9 cellular contexts compared by ENCODE assay signal in the genomic region with DNA sequence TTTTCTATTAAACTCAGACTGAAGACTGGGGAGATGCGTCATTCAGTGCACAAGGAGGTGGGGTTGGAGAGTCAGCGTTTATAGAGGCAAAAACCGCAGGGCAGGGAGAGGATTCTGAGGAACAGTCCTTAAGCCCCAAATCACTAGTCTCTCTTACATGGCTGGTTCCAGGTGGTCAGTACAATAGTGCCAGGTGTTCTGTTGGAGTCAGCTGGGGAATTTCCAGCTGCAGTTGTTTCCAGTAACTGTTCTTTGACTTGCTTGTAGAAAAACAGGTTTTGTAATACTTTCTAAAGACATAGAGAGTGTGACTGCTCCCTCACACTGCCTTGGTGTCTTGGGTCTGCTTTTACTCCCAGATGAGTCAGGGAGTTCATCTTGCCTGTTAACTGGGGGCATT.
A peak's percentile ranks its signal among the peaks of the same experiment; 100 is the strongest.
DNase-seq lines count a peak whose midpoint lies in the region; ATAC-seq and TF ChIP-seq lines count a peak whose summit lies in the region.
"Had no signal": no experiment of that assay in that cellular context is flagged by ENCODE, and none has a peak within 500 bp of the region (broad histone marks: within the 10 kb centered on the region; RNA-seq: fewer than 3 reads in every experiment).

No MANE protein-coding gene starts in this region.

- no peaks in the 10 kb centered on the region for H3K36me3 Mint-ChIP-seq in activated naive CD8-positive, alpha-beta T cell treated with anti-CD3 and anti-CD28 coated beads, Interleukin-2, amount 50 U/mL, for 24 hours (ENCODE audit: low read depth)
- no peaks in the 10 kb centered on the region for H3K36me3 Mint-ChIP-seq in activated T-helper 2 cell treated with anti-CD3 and anti-CD28 coated beads, Interferon-gamma antibody, Interleukin-2, Interleukin-4, amounts not matched to agents 10 μg/mL and 5 μg/mL and 100 μg/mL, durations not matched to agents 14 hours and 24 hours and 36 hours (ENCODE audit: low read depth)

- peak overlapping the region; percentile 46 for H2AFZ ChIP-seq in PC-3 (ENCODE audit: low read length)

- H3K4me1 Mint-ChIP-seq in activated naive CD8-positive, alpha-beta T cell treated with anti-CD3 and anti-CD28 coated beads, Interleukin-2, amount 50 U/mL, for 24 hours: no peaks in the 10 kb centered on the region
- no peaks in the 10 kb centered on the region for H3K4me1 Mint-ChIP-seq in activated T-helper 2 cell treated with anti-CD3 and anti-CD28 coated beads, Interferon-gamma antibody, Interleukin-2, Interleukin-4, amounts not matched to agents 10 μg/mL and 5 μg/mL and 100 μg/mL, durations not matched to agents 14 hours and 24 hours and 36 hours (ENCODE audit: low read depth)

- no TSS peak for BruUV-seq in PC-3 (replicated peaks; lab: Mats Ljungman, UMichigan)

- DNase-seq in DMS53 (lab: John Stamatoyannopoulos, UW) (peak; percentile 93), PC-3 (peak; percentile 82), foreskin keratinocyte (peak; percentile 98 to 99), HK-2 (ENCODE audit: unreplicated experiment) (no peak)
- DNase-seq in activated naive CD8-positive, alpha-beta T cell treated with anti-CD3 and anti-CD28 coated beads, Interleukin-2, amount 50 U/mL, for 24 hours: no peak
- DNase-seq in activated T-helper 2 cell treated with anti-CD3 and anti-CD28 coated beads, Interferon-gamma antibody, Interleukin-2, Interleukin-4, amounts not matched to agents 10 μg/mL and 5 μg/mL and 100 μg/mL, durations not matched to agents 14 hours and 24 hours and 36 hours (ENCODE audit: low spot score): no peak
- DNase-seq: NCI-H2171 treated with DMSO at 0.1 percent for 48 hours had no signal

- CTCF ChIA-PET in PC-3 (lab: Charles Lee): interaction anchor here (1.4 kb wide), 1 partner anchor 9 kb away, joined by 3 read pairs; no protein-coding TSS in a partner anchor

- H3K4me1 ChIP-seq in PC-3 (ENCODE audit: insufficient read depth, low read length) (peaks cover 23% of the 10 kb centered on the region), foreskin keratinocyte (peaks cover 36% of the 10 kb centered on the region)

- no peaks in the 10 kb centered on the region for H4K20me1 ChIP-seq in PC-3 (ENCODE audit: low read length)

- peak; percentile 72 for ATAC-seq in HG02852 (IDR thresholded peaks at IDR 0.05; ENCODE audit: unreplicated experiment)
- ATAC-seq in PC-3: peak; percentile 98
- ATAC-seq in foreskin keratinocyte: peak; percentile 98
- ATAC-seq in GM18861 (IDR thresholded peaks at IDR 0.05; ENCODE audit: unreplicated experiment): no peak
- ATAC-seq in activated naive CD8-positive, alpha-beta T cell treated with anti-CD3 and anti-CD28 coated beads, Interleukin-2, amount 50 U/mL, for 24 hours: no peak

- H3K27ac ChIP-seq in PC-3 (ENCODE audit: low read length) (peak overlapping the region; percentile 83), foreskin keratinocyte (peak overlapping the region; percentile 96)

- no peaks in the 10 kb centered on the region for H3K9me3 Mint-ChIP-seq in activated naive CD8-positive, alpha-beta T cell treated with anti-CD3 and anti-CD28 coated beads, Interleukin-2, amount 50 U/mL, for 24 hours
- H3K9me3 Mint-ChIP-seq in activated T-helper 2 cell treated with anti-CD3 and anti-CD28 coated beads, Interferon-gamma antibody, Interleukin-2, Interleukin-4, amounts not matched to agents 10 μg/mL and 5 μg/mL and 100 μg/mL, durations not matched to agents 14 hours and 24 hours and 36 hours: no peaks in the 10 kb centered on the region

- H3K27me3 ChIP-seq in PC-3 (ENCODE audit: low read length): no peaks in the 10 kb centered on the region
- H3K27me3 ChIP-seq in foreskin keratinocyte: no peaks in the 10 kb centered on the region

- no peaks in the 10 kb centered on the region for H3K9me3 ChIP-seq in PC-3 (ENCODE audit: low read length)

- POLR2A ChIA-PET in PC-3 (lab: Charles Lee; ENCODE audit: unreplicated experiment): interaction anchor here (0.6 kb wide), 1 partner anchor 1019 kb away, joined by 4 read pairs; no protein-coding TSS in a partner anchor

- H3K4me2 ChIP-seq in PC-3 (ENCODE audit: low read length): peak overlapping the region; percentile 74

- H3K27me3 Mint-ChIP-seq in activated naive CD8-positive, alpha-beta T cell treated with anti-CD3 and anti-CD28 coated beads, Interleukin-2, amount 50 U/mL, for 24 hours: no peaks in the 10 kb centered on the region
- peaks cover 2% of the 10 kb centered on the region for H3K27me3 Mint-ChIP-seq in activated T-helper 2 cell treated with anti-CD3 and anti-CD28 coated beads, Interferon-gamma antibody, Interleukin-2, Interleukin-4, amounts not matched to agents 10 μg/mL and 5 μg/mL and 100 μg/mL, durations not matched to agents 14 hours and 24 hours and 36 hours (ENCODE audit: low read depth)

- TF ChIP-seq CTCF in PC-3 (conservative IDR thresholded peaks at IDR 0.05; ENCODE audit: low read depth, low read length) (no peak), foreskin keratinocyte (conservative IDR thresholded peaks at IDR 0.05) (no peak)

- H3K36me3 ChIP-seq in PC-3 (ENCODE audit: low read depth, low read length): no peaks in the 10 kb centered on the region

- H3F3A ChIP-seq in PC-3 (ENCODE audit: low read length, unreplicated experiment): no peaks in the 10 kb centered on the region

- peak overlapping the region; percentile 57 for H3K9ac ChIP-seq in PC-3 (ENCODE audit: low read length)

- H3K27ac Mint-ChIP-seq in activated naive CD8-positive, alpha-beta T cell treated with anti-CD3 and anti-CD28 coated beads, Interleukin-2, amount 50 U/mL, for 24 hours: no peak overlapping the region
- no peak overlapping the region for H3K27ac Mint-ChIP-seq in activated T-helper 2 cell treated with anti-CD3 and anti-CD28 coated beads, Interferon-gamma antibody, Interleukin-2, Interleukin-4, amounts not matched to agents 10 μg/mL and 5 μg/mL and 100 μg/mL, durations not matched to agents 14 hours and 24 hours and 36 hours

- H3K4me3 ChIP-seq in PC-3 (ENCODE audit: low read length): peak overlapping the region; percentile 36; the same call in 1 of the 2 replicates

- no peak overlapping the region for H3K4me3 Mint-ChIP-seq in activated naive CD8-positive, alpha-beta T cell treated with anti-CD3 and anti-CD28 coated beads, Interleukin-2, amount 50 U/mL, for 24 hours
- no peak overlapping the region for H3K4me3 Mint-ChIP-seq in activated T-helper 2 cell treated with anti-CD3 and anti-CD28 coated beads, Interferon-gamma antibody, Interleukin-2, Interleukin-4, amounts not matched to agents 10 μg/mL and 5 μg/mL and 100 μg/mL, durations not matched to agents 14 hours and 24 hours and 36 hours (ENCODE audit: low read depth)

- no peaks in the 10 kb centered on the region for H3K79me2 ChIP-seq in PC-3 (ENCODE audit: low read length)

- intact Hi-C loops in PC-3 (cut with micrococcal nuclease): no loop called here
- intact Hi-C loops in activated T-helper 2 cell treated with anti-CD3 and anti-CD28 coated beads, Interferon-gamma antibody, Interleukin-2, Interleukin-4, amounts not matched to agents 10 μg/mL and 5 μg/mL and 100 μg/mL, durations not matched to agents 14 hours and 24 hours and 36 hours (cut with micrococcal nuclease): no loop called here

- H3K9me2 ChIP-seq in PC-3 (replicated peaks; ENCODE audit: low read length): no peaks in the 10 kb centered on the region

Comparison
In these comparisons a context has a peak if more than half of its experiments do, and no peak if none do; other contexts are left out.
1. DNase-seq: peak in DMS53 (single experiment), PC-3 (single experiment) and foreskin keratinocyte (2 of 2); none in HK-2 (single experiment), activated naive CD8-positive, alpha-beta T cell treated with anti-CD3 and anti-CD28 coated beads, Interleukin-2, amount 50 U/mL, for 24 hours (single experiment) and activated T-helper 2 cell treated with anti-CD3 and anti-CD28 coated beads, Interferon-gamma antibody, Interleukin-2, Interleukin-4, amounts not matched to agents 10 μg/mL and 5 μg/mL and 100 μg/mL, durations not matched to agents 14 hours and 24 hours and 36 hours (single experiment).
2. ATAC-seq: peak in HG02852 (single experiment), PC-3 (single experiment) and foreskin keratinocyte (single experiment); none in GM18861 (single experiment) and activated naive CD8-positive, alpha-beta T cell treated with anti-CD3 and anti-CD28 coated beads, Interleukin-2, amount 50 U/mL, for 24 hours (single experiment).